8 cellular contexts compared by ENCODE assay signal in the genomic region with DNA sequence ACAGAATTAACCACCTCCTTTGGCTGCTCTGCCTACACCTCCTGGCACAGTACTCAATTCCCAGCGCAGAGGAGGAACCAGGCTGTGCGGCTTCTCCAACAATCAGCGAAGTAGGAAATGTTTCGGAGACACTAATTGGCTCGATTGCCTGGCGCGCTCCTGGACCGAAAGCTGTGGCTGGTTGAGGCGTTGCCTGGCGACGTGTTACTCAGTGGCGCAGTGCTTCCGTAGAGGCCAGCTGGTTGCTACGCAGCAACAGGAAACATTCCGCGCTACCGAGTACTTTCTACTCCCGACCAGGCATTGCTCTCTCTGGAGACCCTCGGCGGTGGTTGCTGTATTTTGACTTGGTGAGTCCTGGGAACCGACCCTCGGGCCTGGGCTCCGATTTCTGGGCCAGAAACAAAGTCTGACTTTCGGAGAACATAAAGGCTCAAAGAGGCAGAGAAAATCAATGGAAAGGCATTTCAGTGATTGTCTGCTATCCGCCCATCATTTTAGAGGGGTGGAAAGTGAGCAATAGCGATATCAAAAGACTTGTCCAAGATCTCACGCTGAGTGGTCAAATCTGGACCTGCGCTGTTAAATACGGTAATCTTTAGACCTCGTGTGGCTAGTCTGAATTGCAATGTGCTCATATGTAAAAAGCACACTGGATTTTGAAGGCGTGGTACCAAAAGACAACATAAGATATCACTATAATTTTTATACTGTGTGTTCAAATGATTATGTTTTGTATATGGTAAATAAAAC. TPM values are rescaled to one million over a fixed set of nuclear protein-coding genes. Genes with fewer than 3 reads are reported as not detected.
DNase-seq lines count a peak whose midpoint lies in the region; ATAC-seq and FAIRE-seq lines count a peak whose summit lies in the region.

A gene with protein sequence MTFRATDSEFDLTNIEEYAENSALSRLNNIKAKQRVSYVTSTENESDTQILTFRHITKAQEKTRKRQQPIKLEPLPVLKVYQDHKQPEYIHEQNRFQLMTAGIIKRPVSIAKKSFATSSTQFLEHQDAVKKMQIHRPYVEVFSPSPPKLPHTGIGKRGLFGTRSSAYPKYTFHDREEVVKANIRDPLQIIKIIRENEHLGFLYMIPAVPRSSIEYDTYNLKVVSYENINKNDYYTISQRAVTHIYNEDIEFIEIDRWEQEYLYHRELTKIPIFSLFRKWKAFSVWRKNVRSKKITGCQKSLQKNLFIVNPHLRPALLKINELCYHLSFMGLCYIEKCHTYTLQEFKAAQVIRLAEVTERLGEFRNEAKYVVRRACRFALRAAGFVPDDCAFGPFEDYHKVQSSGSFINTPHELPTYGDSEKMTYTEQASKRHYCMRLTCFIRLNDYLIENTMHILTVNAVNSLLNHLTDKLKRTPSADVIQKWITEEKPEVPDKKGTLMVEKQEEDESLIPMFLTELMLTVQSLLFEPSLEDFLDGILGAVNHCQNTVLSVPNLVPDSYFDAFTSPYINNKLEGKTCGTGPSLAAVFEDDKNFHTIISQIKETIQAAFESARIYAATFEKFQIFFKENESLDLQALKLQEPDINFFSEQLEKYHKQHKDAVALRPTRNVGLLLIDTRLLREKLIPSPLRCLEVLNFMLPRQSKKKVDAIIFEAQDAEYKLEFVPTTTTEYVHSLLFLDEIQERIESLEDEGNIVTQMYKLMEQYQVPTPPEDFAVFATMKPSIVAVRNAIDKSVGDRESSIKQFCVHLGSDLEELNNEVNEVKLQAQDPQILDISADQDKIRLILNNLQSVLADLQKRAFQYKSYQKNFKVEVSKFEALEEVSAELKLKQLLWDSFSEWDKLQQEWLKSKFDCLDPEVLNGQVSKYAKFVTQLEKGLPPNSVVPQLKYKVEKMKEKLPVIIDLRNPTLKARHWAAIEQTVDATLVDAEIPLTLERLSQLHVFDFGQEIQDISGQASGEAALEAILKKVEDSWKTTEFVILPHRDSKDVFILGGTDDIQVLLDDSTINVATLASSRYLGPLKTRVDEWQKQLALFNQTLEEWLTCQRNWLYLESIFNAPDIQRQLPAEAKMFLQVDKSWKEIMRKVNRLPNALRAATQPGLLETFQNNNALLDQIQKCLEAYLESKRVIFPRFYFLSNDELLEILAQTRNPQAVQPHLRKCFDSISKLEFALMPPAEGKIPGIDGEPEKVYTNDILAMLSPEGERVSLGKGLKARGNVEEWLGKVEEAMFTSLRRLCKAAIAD (N-terminal part only) (plus strand): TSS at position 265 of the 753 bp plus-strand sequence. CDS start 1,329 bp downstream, outside the sequence.

- H3K4me3 Mint-ChIP-seq in dendritic cell treated with granulocyte-macrophage colony-stimulating factor and Interleukin-4, amounts not matched to agents 40 ng/mL and 50 ng/mL, for 4 days = peak within 1 kb of the TSS; percentile 74

- no peaks in the 10 kb centered on the region for H3K36me3 Mint-ChIP-seq in dendritic cell treated with granulocyte-macrophage colony-stimulating factor and Interleukin-4, amounts not matched to agents 40 ng/mL and 50 ng/mL, for 4 days (ENCODE audit: low read depth)

- H3K4me1 Mint-ChIP-seq in dendritic cell treated with granulocyte-macrophage colony-stimulating factor and Interleukin-4, amounts not matched to agents 40 ng/mL and 50 ng/mL, for 4 days (ENCODE audit: low read depth) = no peaks in the 10 kb centered on the region

- peaks cover 28% of the 10 kb centered on the region for H3K27me3 Mint-ChIP-seq in dendritic cell treated with granulocyte-macrophage colony-stimulating factor and Interleukin-4, amounts not matched to agents 40 ng/mL and 50 ng/mL, for 4 days

- DNase-seq in NCI-H226 (peak; percentile 98), left colon (peak; percentile 93 to 94)
- DNase-seq in activated CD4-positive, alpha-beta T cell treated with anti-CD3 and anti-CD28 coated beads, Interleukin-2, amount 50 U/mL, for 24 hours (ENCODE audit: low read depth in 1 of 2, low spot score in 1 of 2) = peak; percentile 61 to 80
- peak; percentile 50 to 53 for DNase-seq in stimulated activated CD4-positive, alpha-beta T cell treated with anti-CD3 and anti-CD28 coated beads, Interleukin-1b, Interleukin-23, amount 100 ng/mL, for 1 hour (ENCODE audit: low read depth in 2 of 2)

- ATAC-seq in GM18870 (IDR thresholded peaks at IDR 0.05; ENCODE audit: unreplicated experiment) (peak; percentile 95), HG03108 (IDR thresholded peaks at IDR 0.05; ENCODE audit: unreplicated experiment) (peak; percentile 95), left colon (peak; percentile 100)

- intact Hi-C loops in dendritic cell treated with granulocyte-macrophage colony-stimulating factor and Interleukin-4, amounts not matched to agents 40 ng/mL and 50 ng/mL, for 4 days (cut with micrococcal nuclease) = no loop called here
- intact Hi-C loops in left colon (cut with DNase I, micrococcal nuclease) = no loop called here

- H3K9me3 Mint-ChIP-seq in dendritic cell treated with granulocyte-macrophage colony-stimulating factor and Interleukin-4, amounts not matched to agents 40 ng/mL and 50 ng/mL, for 4 days = peaks cover 14% of the 10 kb centered on the region

- FAIRE-seq in A204.1 (lab: Jason Lieb, UNC) = peak; percentile 94

- H3K27ac Mint-ChIP-seq in dendritic cell treated with granulocyte-macrophage colony-stimulating factor and Interleukin-4, amounts not matched to agents 40 ng/mL and 50 ng/mL, for 4 days = no peak within 1 kb of the TSS

RNA-seq across cellular contexts. Expression of the gene that starts here (rescaled TPM):
- total RNA-seq in left colon = 1 to 10 TPM in 1 of 2 donors, under 1 TPM in 1; 0.61 to 1.3 TPM

Comparison
In these comparisons a context has a peak if more than half of its experiments do, and no peak if none do; other contexts are left out.
1. Peak in every context shown above with its lines: DNase-seq and ATAC-seq.